Comparison of ENCODE assay signal across 16 cellular contexts in the genomic region with DNA sequence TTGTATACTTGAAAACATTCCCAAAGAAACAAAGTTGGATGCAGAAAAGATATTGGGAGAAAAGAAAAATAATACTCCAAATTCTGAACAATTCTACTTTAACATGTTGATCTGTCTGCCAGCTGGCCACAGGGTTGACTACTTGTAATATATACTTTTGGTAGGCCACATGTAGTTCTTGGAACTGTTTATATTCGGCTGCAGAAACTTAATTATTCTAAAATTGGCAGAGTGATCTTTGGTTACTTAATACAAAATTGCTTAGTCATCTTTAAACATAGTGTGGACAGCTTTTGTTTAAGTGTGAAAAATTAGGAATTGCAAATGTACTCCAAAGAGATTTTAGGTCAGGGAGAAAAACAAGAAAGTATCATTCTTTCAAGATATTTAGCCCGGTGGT.
DNase-seq lines count a peak whose midpoint lies in the region; ATAC-seq and TF ChIP-seq lines count a peak whose summit lies in the region.
"Had no signal": no experiment of that assay in that cellular context is flagged by ENCODE, and none has a peak within 500 bp of the region (broad histone marks: within the 10 kb centered on the region; RNA-seq: fewer than 3 reads in every experiment).

No MANE protein-coding gene starts in this region.

- peaks cover 10% of the 10 kb centered on the region for H3K9me3 Mint-ChIP-seq in T-helper 1 cell treated with Interleukin-12 subunit alpha and Interleukin-12 subunit beta and Interleukin-4 antibody, amounts not matched to agents 30 μg/mL and 1 μg/mL, for 36 hours

- DNase-seq in T-helper 1 cell = no peak
- DNase-seq in ascending aorta (ENCODE audit: low spot score in 2 of 2) = no peak
- no peak for DNase-seq in heart right ventricle
- DNase-seq in head of caudate nucleus = no peak
- DNase-seq in T1000 (lab: John Stamatoyannopoulos, UW) = no peak
- DNase-seq in SIG-M5 treated with dmso at 0.1 percent for 504 hours (lab: John Stamatoyannopoulos, UW; ENCODE audit: unreplicated experiment) = no peak
- DNase-seq: 8988T; activated T-cell treated with anti-CD3 and anti-CD28 coated beads for 4 hours; DMS 273 treated with DMSO at 0.1 percent for 48 hours; foreskin melanocyte; kidney glomerular epithelial cell; NCI-H446 treated with DMSO at 0.1 percent for 48 hours; stimulated activated CD4-positive, alpha-beta T cell treated with anti-CD3 and anti-CD28 coated beads, Interleukin-4, amount 100 ng/mL, for 24 hours had no signal

- TF ChIP-seq CTCF in ascending aorta (IDR thresholded peaks at IDR 0.05) (no peak), heart right ventricle (IDR thresholded peaks at IDR 0.05) (no peak)

- peaks cover 0 to 5% of the 10 kb centered on the region in 2 donors for H3K36me3 ChIP-seq in ascending aorta
- H3K36me3 ChIP-seq in heart right ventricle = peaks cover 0 to 7% (median 0%) of the 10 kb centered on the region in 9 donors
- H3K36me3 ChIP-seq in stomach smooth muscle (ENCODE audit: control insufficient read depth in 2 of 2, insufficient read depth in 2 of 2, low read length in 2 of 2) = peaks cover 0 to 5% of the 10 kb centered on the region in 2 donors
- H3K36me3 ChIP-seq: cardiac muscle cell had no signal

- H3K27me3 ChIP-seq in ascending aorta (no peaks in the 10 kb centered on the region), heart right ventricle (no peaks in the 10 kb centered on the region), stomach smooth muscle (ENCODE audit: control insufficient read depth in 1 of 2, insufficient read depth in 2 of 2, low read length in 2 of 2) (no peaks in the 10 kb centered on the region)
- H3K27me3 ChIP-seq: cardiac muscle cell had no signal

- peaks cover 19% of the 10 kb centered on the region for H3K36me3 Mint-ChIP-seq in T-helper 1 cell treated with Interleukin-12 subunit alpha and Interleukin-12 subunit beta and Interleukin-4 antibody, amounts not matched to agents 30 μg/mL and 1 μg/mL, for 36 hours (ENCODE audit: low read depth)

- no peaks in the 10 kb centered on the region for H3K9me3 ChIP-seq in ascending aorta
- H3K9me3 ChIP-seq in heart right ventricle = no peaks in the 10 kb centered on the region
- H3K9me3 ChIP-seq in stomach smooth muscle (ENCODE audit: control insufficient read depth in 2 of 2, low read length in 2 of 2) = no peaks in the 10 kb centered on the region

- peak overlapping the region in 1 of 2 donors; percentile 46 for H3K9ac ChIP-seq in stomach smooth muscle (ENCODE audit: low read length in 2 of 2)

- H3K27ac ChIP-seq in ascending aorta (peak overlapping the region; percentile 54 to 74), heart right ventricle (peak overlapping the region in 8 of 10 donors; percentile 11 to 70 (median 52)), stomach smooth muscle (ENCODE audit: low read length) (peak overlapping the region; percentile 68)
- H3K27ac ChIP-seq: cardiac muscle cell had no signal

- H3K4me1 ChIP-seq in ascending aorta (peaks cover 3 to 62% of the 10 kb centered on the region in 2 donors), heart right ventricle (peaks cover 7 to 86% (median 63%) of the 10 kb centered on the region in 9 donors), stomach smooth muscle (ENCODE audit: control insufficient read depth, insufficient read depth, low read length) (peaks cover 59% of the 10 kb centered on the region)

- peak in 1 of 8 donors; percentile 32 for ATAC-seq in heart right ventricle

- H3K4me3 Mint-ChIP-seq in T-helper 1 cell treated with Interleukin-12 subunit alpha and Interleukin-12 subunit beta and Interleukin-4 antibody, amounts not matched to agents 30 μg/mL and 1 μg/mL, for 36 hours = peak overlapping the region; percentile 30

- no peaks in the 10 kb centered on the region for H3K27me3 Mint-ChIP-seq in T-helper 1 cell treated with Interleukin-12 subunit alpha and Interleukin-12 subunit beta and Interleukin-4 antibody, amounts not matched to agents 30 μg/mL and 1 μg/mL, for 36 hours (ENCODE audit: low read depth)

- intact Hi-C loops in ascending aorta (cut with DNase I) (no loop called here), heart right ventricle (cut with DNase I) (no loop called here), head of caudate nucleus (cut with DNase I) (no loop called here)

- 28 to 41% methylated on average over 2 of the region's 2 CpGs for WGBS in heart right ventricle, 2 donors

- H3K4me1 Mint-ChIP-seq in T-helper 1 cell treated with Interleukin-12 subunit alpha and Interleukin-12 subunit beta and Interleukin-4 antibody, amounts not matched to agents 30 μg/mL and 1 μg/mL, for 36 hours (ENCODE audit: low read depth) = peaks cover 25% of the 10 kb centered on the region

- H3K27ac Mint-ChIP-seq in T-helper 1 cell treated with Interleukin-12 subunit alpha and Interleukin-12 subunit beta and Interleukin-4 antibody, amounts not matched to agents 30 μg/mL and 1 μg/mL, for 36 hours = peak overlapping the region; percentile 74

- peak overlapping the region in 1 of 2 donors; percentile 17 for H3K4me3 ChIP-seq in ascending aorta
- H3K4me3 ChIP-seq in heart right ventricle = no peak overlapping the region
- no peak overlapping the region for H3K4me3 ChIP-seq in stomach smooth muscle (ENCODE audit: low read length in 2 of 2)
- H3K4me3 ChIP-seq: cardiac muscle cell had no signal
